Comparison of ENCODE assay signal across 26 cellular contexts in genomic region chr4:37365888-37366287, GRCh38.
DNase-seq lines count a peak whose midpoint lies in the region; ATAC-seq, FAIRE-seq and TF ChIP-seq lines count a peak whose summit lies in the region.
"Had no signal": no experiment of that assay in that cellular context is flagged by ENCODE, and none has a peak within 500 bp of the region (broad histone marks: within the 10 kb centered on the region; RNA-seq: fewer than 3 reads in every experiment).

No MANE protein-coding gene starts in this region.

- peaks cover 0 to 1% (median 0%) of the 10 kb centered on the region in 11 donors for H3K9me3 Mint-ChIP-seq in naive thymus-derived CD4-positive, alpha-beta T cell

- FAIRE-seq in keratinocyte (lab: Jason Lieb, UNC): no peak

- CTCF ChIA-PET in naive thymus-derived CD4-positive, alpha-beta T cell (lab: Charles Lee): no interaction called here

- H3K27me3 Mint-ChIP-seq in naive thymus-derived CD4-positive, alpha-beta T cell: peaks cover 8 to 25% (median 24%) of the 10 kb centered on the region in 5 donors

- POLR2A ChIA-PET in naive thymus-derived CD4-positive, alpha-beta T cell (lab: Charles Lee): no interaction called here

- H3K27me3 ChIP-seq in keratinocyte (ENCODE audit: control insufficient read depth, extremely low read depth, insufficient read depth, low read length): no peaks in the 10 kb centered on the region
- H3K27me3 ChIP-seq in naive thymus-derived CD4-positive, alpha-beta T cell (ENCODE audit: control insufficient read depth in 2 of 2, insufficient read depth in 2 of 2, low read length in 2 of 2): no peaks in the 10 kb centered on the region
- H3K27me3 ChIP-seq: adrenal gland, breast epithelium had no signal

- no peak overlapping the region for H3K4me3 ChIP-seq in keratinocyte (ENCODE audit: control insufficient read depth in 2 of 3, extremely low read depth in 1 of 3, insufficient read depth in 2 of 3, low read depth in 1 of 3, low read length in 3 of 3)
- no peak overlapping the region for H3K4me3 ChIP-seq in naive thymus-derived CD4-positive, alpha-beta T cell (ENCODE audit: low read length)
- H3K4me3 ChIP-seq: adrenal gland, breast epithelium, prostate gland had no signal

- no peaks in the 10 kb centered on the region for H4K20me1 ChIP-seq in keratinocyte (ENCODE audit: control insufficient read depth, extremely low read depth, insufficient read depth, low read length)

- DNase-seq in Daoy (ENCODE audit: low read depth): peak; percentile 11
- peak; percentile 58 for DNase-seq in NCI-H226
- DNase-seq in amniotic epithelial cell (ENCODE audit: low read depth): peak; percentile 8
- no peak for DNase-seq in keratinocyte (ENCODE audit: low read depth, low spot score)
- no peak for DNase-seq in HK-2 (ENCODE audit: unreplicated experiment)
- DNase-seq in DMS 273 treated with DMSO at 0.1 percent for 48 hours (lab: John Stamatoyannopoulos, UW): no peak
- DNase-seq in naive thymus-derived CD4-positive, alpha-beta T cell: no peak
- DNase-seq: activated CD4-positive, alpha-beta T cell treated with anti-CD3 and anti-CD28 coated beads, Interleukin-2, amount 50 U/mL, for 1 hour; activated CD8-positive, alpha-beta memory T cell treated with anti-CD3 and anti-CD28 coated beads, Interleukin-2, amount 10 ng/mL, durations not matched to agents 7 days and 5 days; activated naive CD4-positive, alpha-beta T cell treated with Interleukin-2 at 50 U/mL for 16 hours; activated T-cell treated with anti-CD3 and anti-CD28 coated beads, Interleukin-2, amount 50 U/mL, for 48 hours; adrenal gland; C1 segment of cervical spinal cord; DND-41; effector CD4-positive, alpha-beta T cell; head of caudate nucleus; NCI-H1417; NCI-H2029 treated with DMSO at 0.1 percent for 48 hours; NCI-H774; stimulated activated naive CD4-positive, alpha-beta T cell; T-helper 2 cell had no signal

- H3K27ac ChIP-seq in keratinocyte (ENCODE audit: control insufficient read depth, insufficient read depth, low read length): no peak overlapping the region
- H3K27ac ChIP-seq in naive thymus-derived CD4-positive, alpha-beta T cell (ENCODE audit: low read depth, low read length): no peak overlapping the region
- H3K27ac ChIP-seq: adrenal gland, breast epithelium, epithelial cell of prostate, prostate gland had no signal

- H3K36me3 ChIP-seq in keratinocyte (ENCODE audit: control insufficient read depth in 2 of 2, extremely low read depth in 1 of 2, insufficient read depth in 2 of 2, low read length in 2 of 2): no peaks in the 10 kb centered on the region
- H3K36me3 ChIP-seq in naive thymus-derived CD4-positive, alpha-beta T cell (ENCODE audit: control insufficient read depth in 2 of 3, insufficient read depth in 3 of 3, low read length in 3 of 3): no peaks in the 10 kb centered on the region
- H3K36me3 ChIP-seq: adrenal gland, breast epithelium, prostate gland had no signal

- peak overlapping the region; percentile 16 for H3K4me2 ChIP-seq in keratinocyte (ENCODE audit: control insufficient read depth, extremely low read depth, insufficient read depth, low read depth, low read length)

- intact Hi-C loops in naive thymus-derived CD4-positive, alpha-beta T cell (cut with micrococcal nuclease): no loop called here

- H2AFZ ChIP-seq in keratinocyte (ENCODE audit: control insufficient read depth, low read length): no peak overlapping the region

- H3K79me2 ChIP-seq in keratinocyte (ENCODE audit: control insufficient read depth, insufficient read depth, low read length): no peaks in the 10 kb centered on the region

- H3K9me3 ChIP-seq in keratinocyte (ENCODE audit: control insufficient read depth, low read depth, low read length): no peaks in the 10 kb centered on the region
- no peaks in the 10 kb centered on the region for H3K9me3 ChIP-seq in naive thymus-derived CD4-positive, alpha-beta T cell (ENCODE audit: control insufficient read depth in 2 of 3, low read length in 3 of 3)
- H3K9me3 ChIP-seq: adrenal gland, breast epithelium, prostate gland had no signal

- TF ChIP-seq CTCF in keratinocyte (optimal IDR thresholded peaks at IDR 0.05 in 1 of 3, IDR thresholded peaks at IDR 0.05 in 1 of 3, conservative IDR thresholded peaks at IDR 0.05 in 1 of 3; ENCODE audit: extremely low read depth in 1 of 3, insufficient read depth in 2 of 3, low read length in 3 of 3): no peak

- dilution Hi-C loops in keratinocyte (cut with MboI; ENCODE audit: extremely low pct_ligation_motif_present, low sequenced_read_pairs): no loop called here

- H3K9me1 ChIP-seq in keratinocyte (ENCODE audit: control insufficient read depth, extremely low read depth, insufficient read depth, low read length): no peaks in the 10 kb centered on the region

- no peaks in the 10 kb centered on the region for H3K4me1 Mint-ChIP-seq in naive thymus-derived CD4-positive, alpha-beta T cell
- H3K4me1 Mint-ChIP-seq: activated CD8-positive, alpha-beta memory T cell treated with anti-CD3 and anti-CD28 coated beads, Interleukin-2, amount 10 ng/mL, durations not matched to agents 7 days and 5 days had no signal

- H3K36me3 Mint-ChIP-seq in naive thymus-derived CD4-positive, alpha-beta T cell: no peaks in the 10 kb centered on the region
- H3K36me3 Mint-ChIP-seq: activated CD8-positive, alpha-beta memory T cell treated with anti-CD3 and anti-CD28 coated beads, Interleukin-2, amount 10 ng/mL, durations not matched to agents 7 days and 5 days had no signal

- H3K9ac ChIP-seq in keratinocyte (ENCODE audit: control insufficient read depth, extremely low read depth, insufficient read depth, low read length): no peak overlapping the region

- H3K4me1 ChIP-seq in keratinocyte (ENCODE audit: control insufficient read depth, extremely low read depth, insufficient read depth, low read length): peaks cover 11% of the 10 kb centered on the region
- no peaks in the 10 kb centered on the region for H3K4me1 ChIP-seq in naive thymus-derived CD4-positive, alpha-beta T cell (ENCODE audit: control insufficient read depth in 2 of 2, insufficient read depth in 2 of 2, low read length in 2 of 2)
- H3K4me1 ChIP-seq: adrenal gland, breast epithelium, prostate gland had no signal

- H3K27ac Mint-ChIP-seq in naive thymus-derived CD4-positive, alpha-beta T cell: no peak overlapping the region
- H3K27ac Mint-ChIP-seq: activated CD8-positive, alpha-beta memory T cell treated with anti-CD3 and anti-CD28 coated beads, Interleukin-2, amount 10 ng/mL, durations not matched to agents 7 days and 5 days had no signal

- ATAC-seq in naive thymus-derived CD4-positive, alpha-beta T cell: no peak
- ATAC-seq in HG03442 (IDR thresholded peaks at IDR 0.05; ENCODE audit: unreplicated experiment): no peak
- ATAC-seq: activated CD8-positive, alpha-beta memory T cell treated with anti-CD3 and anti-CD28 coated beads, Interleukin-2, amount 10 ng/mL, durations not matched to agents 7 days and 5 days; SK-N-SH treated with all-trans-retinoic acid at 6 μM for 48 hours had no signal

- no peak overlapping the region for H3K4me3 Mint-ChIP-seq in naive thymus-derived CD4-positive, alpha-beta T cell
- H3K4me3 Mint-ChIP-seq: activated CD8-positive, alpha-beta memory T cell treated with anti-CD3 and anti-CD28 coated beads, Interleukin-2, amount 10 ng/mL, durations not matched to agents 7 days and 5 days had no signal

Comparison
In these comparisons a context has a peak if more than half of its experiments do, and no peak if none do; other contexts are left out.
1. DNase-seq: peak in Daoy (single experiment), NCI-H226 (single experiment) and amniotic epithelial cell (single experiment); none in keratinocyte (single experiment), HK-2 (single experiment), DMS 273 treated with DMSO at 0.1 percent for 48 hours (single experiment) and naive thymus-derived CD4-positive, alpha-beta T cell (0 of 9).